ENCODE assay signal across 38 cellular contexts in genomic region chr13:48014359-48014758, GRCh38.
"Had no signal": no experiment of that assay in that cellular context is flagged by ENCODE, and none has a peak within 500 bp of the region (broad histone marks: within the 10 kb centered on the region; RNA-seq: fewer than 3 reads in every experiment).

No MANE protein-coding gene starts in this region.

- H3K4me3 Mint-ChIP-seq: activated B cell treated with CpG ODN at 0.5 μM for 24 hours; activated CD4-positive, alpha-beta memory T cell treated with anti-CD3 and anti-CD28 coated beads for 36 hours; activated CD4-positive, alpha-beta T cell treated with anti-CD3 and anti-CD28 coated beads, Interleukin-2, amount 10 ng/mL, durations not matched to agents 24 days and 14 days; activated CD8-positive, alpha-beta T cell treated with anti-CD3 and anti-CD28 coated beads for 36 hours; activated naive CD4-positive, alpha-beta T cell treated with anti-CD3 and anti-CD28 coated beads for 36 hours; activated naive CD8-positive, alpha-beta T cell treated with anti-CD3 and anti-CD28 coated beads for 36 hours; activated T-cell treated with anti-CD3 and anti-CD28 coated beads, Interleukin-2, amount 50 U/mL, for 4 hours; activated T-cell treated with anti-CD3 and anti-CD28 coated beads, Interleukin-2, amount 50 U/mL, for 72 hours; activated T-helper 1 cell treated with anti-CD3 and anti-CD28 coated beads, Interleukin-12 subunit alpha, Interleukin-12 subunit beta, Interleukin-2, Interleukin-4 antibody, amounts not matched to agents 30 ng/mL and 10 ng/mL and 1 ng/mL, durations not matched to agents 14 hours and 24 hours and 36 hours; activated T-helper 17 cell treated with anti-CD3 and anti-CD28 coated beads, Interleukin-2, amount 50 U/mL, for 72 hours; central memory CD8-positive, alpha-beta T cell; T-helper 1 cell treated with Interleukin-12 subunit alpha and Interleukin-12 subunit beta and Interleukin-4 antibody, amounts not matched to agents 30 μg/mL and 1 μg/mL, for 36 hours; T-helper 2 cell treated with Interferon-gamma antibody and Interleukin-4, amounts not matched to agents 5 μg/mL and 100 μg/mL, for 36 hours had no signal

- DNase-seq: activated B cell treated with CpG ODN at 0.5 μM for 24 hours; activated CD4-positive, alpha-beta memory T cell treated with anti-CD3 and anti-CD28 coated beads for 36 hours; activated CD4-positive, alpha-beta T cell treated with anti-CD3 and anti-CD28 coated beads for 4 hours; activated CD4-positive, alpha-beta T cell treated with anti-CD3 and anti-CD28 coated beads, Interleukin-2, amount 10 ng/mL, durations not matched to agents 24 days and 14 days; activated CD4-positive, alpha-beta T cell treated with anti-CD3 and anti-CD28 coated beads, Interleukin-2, amount 50 U/mL, for 1 hour; activated CD4-positive, alpha-beta T cell treated with anti-CD3 and anti-CD28 coated beads, Interleukin-2, amount 50 U/mL, for 4 hours; activated CD4-positive, CD25-positive, alpha-beta regulatory T cell treated with anti-CD3 and anti-CD28 coated beads, Interleukin-2, amount 50 U/mL, for 72 hours; activated CD8-positive, alpha-beta memory T cell treated with anti-CD3 and anti-CD28 coated beads, Interleukin-2, amount 50 U/mL, for 4 hours; activated CD8-positive, alpha-beta T cell treated with anti-CD3 and anti-CD28 coated beads for 36 hours; activated effector memory CD4-positive, alpha-beta T cell treated with anti-CD3 and anti-CD28 coated beads, Interleukin-2, amount 50 U/mL, for 16 hours; activated gamma-delta T cell treated with Interleukin-2 at 50 U/mL for 16 hours; activated naive CD4-positive, alpha-beta T cell; activated naive CD4-positive, alpha-beta T cell treated with anti-CD3 and anti-CD28 coated beads for 36 hours; activated naive CD4-positive, alpha-beta T cell treated with anti-CD3 and anti-CD28 coated beads, Interleukin-2, amount 50 U/mL, for 16 hours; activated naive CD8-positive, alpha-beta T cell treated with anti-CD3 and anti-CD28 coated beads for 36 hours; activated T-cell treated with anti-CD3 and anti-CD28 coated beads for 4 hours; activated T-cell treated with anti-CD3 and anti-CD28 coated beads, Interleukin-2, amount 50 U/mL, for 1 hour; activated T-cell treated with anti-CD3 and anti-CD28 coated beads, Interleukin-2, amount 50 U/mL, for 4 hours; activated T-cell treated with anti-CD3 and anti-CD28 coated beads, Interleukin-2, amount 50 U/mL, for 72 hours; adrenal gland; amniotic stem cell; aorta; body of pancreas; brain microvascular endothelial cell; caudate nucleus; cerebellar nuclear complex; T-helper 1 cell; T-helper 2 cell; T-helper 9 cell had no signal

- H3K4me1 Mint-ChIP-seq: activated B cell treated with CpG ODN at 0.5 μM for 24 hours; activated CD4-positive, alpha-beta T cell treated with anti-CD3 and anti-CD28 coated beads, Interleukin-2, amount 10 ng/mL, durations not matched to agents 24 days and 14 days; activated naive CD8-positive, alpha-beta T cell treated with anti-CD3 and anti-CD28 coated beads for 36 hours; activated T-helper 17 cell treated with anti-CD3 and anti-CD28 coated beads, Interleukin-2, amount 50 U/mL, for 72 hours had no signal

- H3K36me3 Mint-ChIP-seq: activated naive CD4-positive, alpha-beta T cell treated with anti-CD3 and anti-CD28 coated beads, Interleukin-2, amount 50 U/mL, for 72 hours had no signal

- H3K36me3 ChIP-seq: adrenal gland, brain microvascular endothelial cell, breast epithelium, cardiac muscle cell had no signal

- H3K4me1 ChIP-seq: adrenal gland, body of pancreas, breast epithelium had no signal

- H3K27ac ChIP-seq: adrenal gland, body of pancreas, brain microvascular endothelial cell, breast epithelium, cardiac muscle cell, VCaP had no signal

- H3K27me3 ChIP-seq: adrenal gland, body of pancreas, brain microvascular endothelial cell, breast epithelium, cardiac muscle cell had no signal

- H3K27ac Mint-ChIP-seq: activated B cell treated with CpG ODN at 0.5 μM for 24 hours; activated CD4-positive, alpha-beta memory T cell treated with anti-CD3 and anti-CD28 coated beads for 36 hours; activated CD4-positive, alpha-beta T cell treated with anti-CD3 and anti-CD28 coated beads, Interleukin-2, amount 10 ng/mL, durations not matched to agents 24 days and 14 days; activated CD8-positive, alpha-beta T cell treated with anti-CD3 and anti-CD28 coated beads for 36 hours; activated naive CD4-positive, alpha-beta T cell treated with anti-CD3 and anti-CD28 coated beads for 36 hours; activated naive CD4-positive, alpha-beta T cell treated with anti-CD3 and anti-CD28 coated beads, Interleukin-2, amount 50 U/mL, for 72 hours; activated naive CD8-positive, alpha-beta T cell treated with anti-CD3 and anti-CD28 coated beads for 36 hours; activated T-cell treated with anti-CD3 and anti-CD28 coated beads, Interleukin-2, amount 50 U/mL, for 72 hours; activated T-helper 1 cell treated with anti-CD3 and anti-CD28 coated beads, Interleukin-12 subunit alpha, Interleukin-12 subunit beta, Interleukin-2, Interleukin-4 antibody, amounts not matched to agents 30 ng/mL and 10 ng/mL and 1 ng/mL, durations not matched to agents 14 hours and 24 hours and 36 hours; activated T-helper 17 cell treated with anti-CD3 and anti-CD28 coated beads, Interleukin-2, amount 50 U/mL, for 72 hours; T-helper 1 cell treated with Interleukin-12 subunit alpha and Interleukin-12 subunit beta and Interleukin-4 antibody, amounts not matched to agents 30 μg/mL and 1 μg/mL, for 36 hours; T-helper 2 cell treated with Interferon-gamma antibody and Interleukin-4, amounts not matched to agents 5 μg/mL and 100 μg/mL, for 36 hours had no signal

- H3K27me3 Mint-ChIP-seq: activated B cell treated with CpG ODN at 0.5 μM for 24 hours; activated CD4-positive, alpha-beta memory T cell treated with anti-CD3 and anti-CD28 coated beads for 36 hours; activated CD4-positive, alpha-beta T cell treated with anti-CD3 and anti-CD28 coated beads, Interleukin-2, amount 10 ng/mL, durations not matched to agents 24 days and 14 days; activated CD8-positive, alpha-beta T cell treated with anti-CD3 and anti-CD28 coated beads for 36 hours; activated naive CD8-positive, alpha-beta T cell treated with anti-CD3 and anti-CD28 coated beads for 36 hours; activated T-helper 17 cell treated with anti-CD3 and anti-CD28 coated beads, Interleukin-2, amount 50 U/mL, for 72 hours; central memory CD8-positive, alpha-beta T cell had no signal

- H3K4me3 ChIP-seq: adrenal gland, body of pancreas, breast epithelium, cardiac muscle cell had no signal

- H3K9me3 Mint-ChIP-seq: activated B cell treated with CpG ODN at 0.5 μM for 24 hours; activated CD4-positive, alpha-beta memory T cell treated with anti-CD3 and anti-CD28 coated beads for 36 hours; activated CD8-positive, alpha-beta T cell treated with anti-CD3 and anti-CD28 coated beads for 36 hours; activated naive CD4-positive, alpha-beta T cell treated with anti-CD3 and anti-CD28 coated beads for 36 hours; activated naive CD4-positive, alpha-beta T cell treated with anti-CD3 and anti-CD28 coated beads, Interleukin-2, amount 50 U/mL, for 72 hours; activated T-cell treated with anti-CD3 and anti-CD28 coated beads, Interleukin-2, amount 50 U/mL, for 4 hours; activated T-helper 17 cell treated with anti-CD3 and anti-CD28 coated beads, Interleukin-2, amount 50 U/mL, for 72 hours; central memory CD8-positive, alpha-beta T cell had no signal

- ATAC-seq: activated CD8-positive, alpha-beta T cell treated with anti-CD3 and anti-CD28 coated beads for 36 hours; activated naive CD4-positive, alpha-beta T cell treated with anti-CD3 and anti-CD28 coated beads, Interleukin-2, amount 50 U/mL, for 72 hours; activated T-cell treated with anti-CD3 and anti-CD28 coated beads, Interleukin-2, amount 50 U/mL, for 4 hours; activated T-cell treated with anti-CD3 and anti-CD28 coated beads, Interleukin-2, amount 50 U/mL, for 72 hours; activated T-helper 17 cell treated with anti-CD3 and anti-CD28 coated beads, Interleukin-2, amount 50 U/mL, for 72 hours; body of pancreas had no signal
